18 cellular contexts compared by ENCODE assay signal in the genomic region with DNA sequence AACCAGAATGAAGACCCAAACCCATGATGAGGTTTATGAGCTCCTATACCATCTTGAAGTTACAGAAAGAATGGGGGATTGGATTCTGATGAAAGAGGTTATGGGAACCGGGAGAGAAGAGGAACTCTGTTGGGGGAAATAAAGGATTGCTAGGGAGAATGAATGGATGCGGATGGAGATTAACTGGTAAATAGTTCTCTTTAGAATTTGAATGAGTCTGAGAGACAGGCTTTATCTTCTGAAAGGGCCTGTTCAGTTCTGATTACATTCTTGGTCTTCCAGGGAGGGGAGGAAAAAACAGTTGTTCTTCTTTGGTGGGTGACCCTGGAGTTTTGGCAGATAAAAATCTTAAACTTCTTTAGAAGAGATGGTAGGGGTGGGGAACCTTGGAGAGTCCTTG. TPM values are rescaled to one million over a fixed set of nuclear protein-coding genes. Genes with fewer than 3 reads are reported as not detected.
DNase-seq lines count a peak whose midpoint lies in the region; ATAC-seq, FAIRE-seq and TF ChIP-seq lines count a peak whose summit lies in the region.
"Had no signal": no experiment of that assay in that cellular context is flagged by ENCODE, and none has a peak within 500 bp of the region (broad histone marks: within the 10 kb centered on the region; RNA-seq: fewer than 3 reads in every experiment).

No MANE protein-coding gene starts in this region.

- H3K23me2 ChIP-seq in H9 (ENCODE audit: insufficient read length, low read depth, low read length, poor library complexity, severe bottlenecking), result no peaks in the 10 kb centered on the region
- no peaks in the 10 kb centered on the region for H3K23me2 ChIP-seq in H1 (ENCODE audit: low read depth, low read length)

- H3K18ac ChIP-seq in H9 (ENCODE audit: insufficient read length, low read depth, low read length), result no peak overlapping the region
- no peak overlapping the region for H3K18ac ChIP-seq in H1 (ENCODE audit: extremely low read depth, low read length)

- no peak overlapping the region for H3K9ac ChIP-seq in H9 (ENCODE audit: extremely low read depth, insufficient read length, low read length)
- H3K9ac ChIP-seq in NT2/D1 (ENCODE audit: insufficient read length, low read depth), result no peak overlapping the region
- no peak overlapping the region for H3K9ac ChIP-seq in H1 (replicated peaks in 1 of 4; ENCODE audit: extremely low read depth in 1 of 4, low read depth in 3 of 4, low read length in 3 of 4)
- H3K9ac ChIP-seq: BLaER1 treated with 17β-estradiol and CSF1 and Interleukin-3, amounts not matched to agents 10 nM and 100 nM; GM23248; KMS-11 had no signal

- H4K91ac ChIP-seq in H9 (ENCODE audit: insufficient read length, low read depth, low read length) (no peak overlapping the region), H1 (replicated peaks; ENCODE audit: insufficient read length, low read length) (no peak overlapping the region)

- H3T11ph ChIP-seq in H9 (ENCODE audit: low read length), result no peak overlapping the region

- H2BK12ac ChIP-seq in H9 (ENCODE audit: insufficient read length, low read depth, low read length), result no peak overlapping the region
- no peak overlapping the region for H2BK12ac ChIP-seq in H1 (ENCODE audit: low read depth, low read length)

- no peak overlapping the region for H3K23ac ChIP-seq in H9 (ENCODE audit: insufficient read length, low read depth, low read length)
- H3K23ac ChIP-seq in H1 (ENCODE audit: insufficient read length), result no peak overlapping the region

- peak overlapping the region in 1 of 2 experiments; percentile 3; a peak in 2 of 5 replicates for H3K4me3 Mint-ChIP-seq in H9
- H3K4me3 Mint-ChIP-seq: B cell; CD8-positive, alpha-beta T cell had no signal

- CTCF ChIA-PET in H1 (lab: Charles Lee; ENCODE audit: partially characterized antibody), result interaction anchor here (2.1 kb wide), 1 partner anchor 13 kb away, joined by 9 read pairs; a partner anchor contains a TSS

- no peak for TF ChIP-seq RAD21 in H1 (IDR thresholded peaks at IDR 0.05 in 1 of 2, conservative IDR thresholded peaks at IDR 0.05 in 1 of 2; ENCODE audit: low read depth in 2 of 2, low read length in 2 of 2)

- H3K36me3 Mint-ChIP-seq in H9 (ENCODE audit: insufficient read depth in 1 of 3, low read depth in 3 of 3), result peaks cover 21 to 27% (median 22%) of the 10 kb centered on the region in 3 experiments
- H3K36me3 Mint-ChIP-seq: CD8-positive, alpha-beta T cell had no signal

- no peak overlapping the region for H3K27ac ChIP-seq in H9 (ENCODE audit: insufficient read length, low read depth, low read length)
- H3K27ac ChIP-seq in H1 (ENCODE audit: low read depth, low read length), result no peak overlapping the region
- no peak overlapping the region for H3K27ac ChIP-seq in small intestine (ENCODE audit: low read depth in 1 of 2, low read length in 1 of 2)
- H3K27ac ChIP-seq: BLaER1 treated with 17β-estradiol and CSF1 and Interleukin-3, amounts not matched to agents 10 nM and 100 nM; GM23248; KMS-11 had no signal

- no peak overlapping the region for H2BK15ac ChIP-seq in H9 (ENCODE audit: low read depth, low read length)
- H2BK15ac ChIP-seq in H1 (ENCODE audit: low read length), result no peak overlapping the region

- no peak overlapping the region for H3K4ac ChIP-seq in H9 (ENCODE audit: low read depth, low read length)
- no peak overlapping the region for H3K4ac ChIP-seq in H1 (replicated peaks; ENCODE audit: insufficient read length, low read depth, low read length)

- no peak overlapping the region for H3K56ac ChIP-seq in H9 (ENCODE audit: insufficient read length, low read depth, low read length)
- no peak overlapping the region for H3K56ac ChIP-seq in H1 (replicated peaks; ENCODE audit: insufficient read length, low read depth, low read length)

- H3K9me3 ChIP-seq in H9 (ENCODE audit: control insufficient read depth, low read depth, low read length) (no peaks in the 10 kb centered on the region), NT2/D1 (ENCODE audit: insufficient read depth, low read length) (peaks cover 29% of the 10 kb centered on the region), H1 (ENCODE audit: insufficient read depth in 2 of 2, low read depth in 1 of 2, low read length in 1 of 2) (peaks cover 6 to 13% of the 10 kb centered on the region in 2 experiments; a peak in 3 of 4 replicates), small intestine (ENCODE audit: control insufficient read depth, low read depth) (no peaks in the 10 kb centered on the region)

- no peak for TF ChIP-seq CTCF in H9 (conservative IDR thresholded peaks at IDR 0.05)
- no peak for TF ChIP-seq CTCF in H1 (IDR thresholded peaks at IDR 0.05; ENCODE audit: control extremely low read depth in 1 of 3, insufficient read depth in 1 of 3, low read depth in 1 of 3, low read length in 3 of 3)

- H3K36me3 ChIP-seq in NT2/D1 (ENCODE audit: insufficient read depth, insufficient read length, low read length) (no peaks in the 10 kb centered on the region), H1 (ENCODE audit: control insufficient read depth in 2 of 4, insufficient read depth in 4 of 4, low read length in 3 of 4) (peaks cover 0 to 3% (median 0%) of the 10 kb centered on the region in 4 experiments; a peak in 1 of 8 replicates), small intestine (ENCODE audit: control insufficient read depth in 2 of 2, insufficient read depth in 2 of 2, low read length in 2 of 2) (no peaks in the 10 kb centered on the region)
- H3K36me3 ChIP-seq: BLaER1 treated with 17β-estradiol and CSF1 and Interleukin-3, amounts not matched to agents 10 nM and 100 nM had no signal

- H3K4me1 Mint-ChIP-seq in H9, result peaks cover 16 to 17% of the 10 kb centered on the region in 2 experiments
- H3K4me1 Mint-ChIP-seq: B cell had no signal

- POLR2A ChIA-PET in H1 (lab: Charles Lee; ENCODE audit: partially characterized antibody), result interaction anchor here (2.4 kb wide), 1 partner anchor 14 kb away, joined by 5 read pairs; a partner anchor contains a TSS

- H3K27me3 ChIP-seq in H9 (ENCODE audit: insufficient read depth, low read length), result no peaks in the 10 kb centered on the region
- H3K27me3 ChIP-seq in NT2/D1 (ENCODE audit: insufficient read depth, insufficient read length), result no peaks in the 10 kb centered on the region
- H3K27me3 ChIP-seq in H1 (replicated peaks in 1 of 4; ENCODE audit: control insufficient read depth in 3 of 4, extremely low read depth in 1 of 4, insufficient read depth in 3 of 4, low read length in 3 of 4), result no peaks in the 10 kb centered on the region
- no peaks in the 10 kb centered on the region for H3K27me3 ChIP-seq in small intestine (ENCODE audit: control insufficient read depth in 2 of 2, insufficient read depth in 2 of 2, low read length in 2 of 2)
- H3K27me3 ChIP-seq: BLaER1 treated with 17β-estradiol and CSF1 and Interleukin-3, amounts not matched to agents 10 nM and 100 nM had no signal

- no peaks in the 10 kb centered on the region for H3K79me1 ChIP-seq in H9 (ENCODE audit: insufficient read depth, low read depth, low read length, poor library complexity, severe bottlenecking)
- H3K79me1 ChIP-seq in H1 (ENCODE audit: low read depth, low read length), result no peaks in the 10 kb centered on the region

- intact Hi-C loops in posterior vena cava (cut with DNase I), result no loop called here

- DNase-seq in H9 (no peak), NT2/D1 (ENCODE audit: low read depth, low spot score) (peak; percentile 81), H1 (ENCODE audit: low read depth in 1 of 2, low spot score in 2 of 2) (peak in 1 of 2 experiments; percentile 13), iPS-NIHi11 (ENCODE audit: low spot score) (peak; percentile 14), small intestine (no peak), GM12891 (ENCODE audit: insufficient read length, low spot score) (no peak), posterior vena cava (ENCODE audit: low spot score) (no peak)
- DNase-seq: Calu3; CD8-positive, alpha-beta T cell; DMS79 treated with DMSO at 0.1 percent for 48 hours; GF-D8; GM23248; H7 had no signal

- no peak overlapping the region for H3K14ac ChIP-seq in H9 (ENCODE audit: insufficient read depth, low read length)
- H3K14ac ChIP-seq in H1 (ENCODE audit: insufficient read length), result no peak overlapping the region

- peaks cover 22 to 24% of the 10 kb centered on the region in 2 experiments for H3K9me3 Mint-ChIP-seq in H9
- H3K9me3 Mint-ChIP-seq: CD8-positive, alpha-beta T cell had no signal

- H2AK5ac ChIP-seq in H9 (ENCODE audit: insufficient read length, low read length), result no peak overlapping the region
- no peak overlapping the region for H2AK5ac ChIP-seq in H1 (ENCODE audit: low read depth, low read length)

- H3K27ac Mint-ChIP-seq in H9, result peak overlapping the region; percentile 16 to 90 (median 37)
- H3K27ac Mint-ChIP-seq: B cell; CD8-positive, alpha-beta T cell had no signal

- H2BK120ac ChIP-seq in H9 (ENCODE audit: low read depth, low read length, poor library complexity, severe bottlenecking), result no peak overlapping the region
- H2BK120ac ChIP-seq in H1 (replicated peaks; ENCODE audit: low read depth, low read length), result no peak overlapping the region

- TF ChIP-seq POLR2A in H1 (IDR thresholded peaks at IDR 0.05; ENCODE audit: control extremely low read depth in 1 of 2, low read depth in 2 of 2, low read length in 2 of 2), result no peak
- no peak for TF ChIP-seq POLR2A in GM12891 (IDR thresholded peaks at IDR 0.05; ENCODE audit: low read depth, low read length)

- no CpG with 5 or more reads among the region's 2 CpGs for WGBS in H9 (ENCODE audit: extremely low coverage, insufficient read length, low lambda C conversion rate)
- WGBS in H1 (ENCODE audit: extremely low coverage in 1 of 2, insufficient coverage in 1 of 2, insufficient read length in 1 of 2, insufficient replicate concordance in 2 of 2, low coverage in 1 of 2, low lambda C conversion rate in 2 of 2, missing lambda C conversion rate in 1 of 2), 2 experiments, result 44% methylated on average over 2 of the region's 2 CpGs; no CpG with 5 or more reads in 1 of the 2 experiments
- WGBS in small intestine, 3 donors, result 92 to 95% (median 92%) methylated on average over 2 of the region's 2 CpGs

- H3K4me3 ChIP-seq in NT2/D1 (ENCODE audit: insufficient read length, low read depth) (no peak overlapping the region), H1 (ENCODE audit: extremely low read depth in 1 of 4, insufficient read depth in 2 of 4, low read depth in 3 of 4, low read length in 4 of 4) (peak overlapping the region in 1 of 4 experiments; percentile 4; a peak in 1 of 8 replicates), small intestine (ENCODE audit: low read depth in 1 of 2, low read length in 2 of 2) (no peak overlapping the region)
- H3K4me3 ChIP-seq: BLaER1 treated with 17β-estradiol and CSF1 and Interleukin-3, amounts not matched to agents 10 nM and 100 nM; GM23248 had no signal

- no peaks in the 10 kb centered on the region; the same call in 1 of the 2 replicates for H3K27me3 Mint-ChIP-seq in H9 (ENCODE audit: low read depth)

- H4K8ac ChIP-seq in H9 (replicated peaks; ENCODE audit: insufficient read length, low read depth, low read length) (no peak overlapping the region), H1 (ENCODE audit: extremely low read depth, insufficient read depth, low read length) (no peak overlapping the region)

- no peak for FAIRE-seq in H1 (lab: Jason Lieb, UNC)
- FAIRE-seq in small intestine (lab: Jason Lieb, UNC), result no peak
- no peak for FAIRE-seq in GM12891 (lab: Jason Lieb, UNC)
- FAIRE-seq: HTR-8/SVneo had no signal

- no peaks in the 10 kb centered on the region for H4K20me1 ChIP-seq in H9 (ENCODE audit: control insufficient read depth, insufficient read depth, insufficient read length)
- no peaks in the 10 kb centered on the region for H4K20me1 ChIP-seq in H1 (replicated peaks in 1 of 2; ENCODE audit: control insufficient read depth in 1 of 2, insufficient read depth in 2 of 2, low read length in 2 of 2)
- H4K20me1 ChIP-seq: BLaER1 treated with 17β-estradiol and CSF1 and Interleukin-3, amounts not matched to agents 10 nM and 100 nM had no signal

- no peak overlapping the region for H2BK5ac ChIP-seq in H9 (ENCODE audit: insufficient read length, low read length)
- no peak overlapping the region for H2BK5ac ChIP-seq in H1 (ENCODE audit: low read depth, low read length)

- peak overlapping the region; percentile 8 for H3K4me2 ChIP-seq in H9 (ENCODE audit: insufficient read depth, insufficient read length, low read length)
- H3K4me2 ChIP-seq in H1 (ENCODE audit: insufficient read depth in 1 of 2, low read depth in 2 of 2, low read length in 2 of 2), result no peak overlapping the region; a peak in 1 of 4 replicates
- H3K4me2 ChIP-seq: BLaER1 treated with 17β-estradiol and CSF1 and Interleukin-3, amounts not matched to agents 10 nM and 100 nM; KMS-11 had no signal

- no peak for TF ChIP-seq EP300 in H1 (IDR thresholded peaks at IDR 0.05; ENCODE audit: borderline replicate concordance in 1 of 2, low read depth in 2 of 2, low read length in 2 of 2)

- H4K5ac ChIP-seq in H9 (ENCODE audit: insufficient read length, low read depth, low read length) (no peak overlapping the region), H1 (ENCODE audit: insufficient read length, low read depth, low read length) (peak overlapping the region; percentile 57)

- no peaks in the 10 kb centered on the region for H3K79me2 ChIP-seq in H9 (ENCODE audit: insufficient read depth, low read length)
- no peaks in the 10 kb centered on the region for H3K79me2 ChIP-seq in H1 (ENCODE audit: control insufficient read depth in 1 of 2, insufficient read depth in 2 of 2, low read length in 2 of 2)

- no peak for ATAC-seq in HG03439 (IDR thresholded peaks at IDR 0.05; ENCODE audit: unreplicated experiment)
- ATAC-seq: CD8-positive, alpha-beta T cell had no signal

- H2AFZ ChIP-seq in H9 (ENCODE audit: low read length) (no peak overlapping the region), H1 (ENCODE audit: low read length) (no peak overlapping the region)
- H2AFZ ChIP-seq: GM23248 had no signal

- H3K4me1 ChIP-seq in H9 (ENCODE audit: insufficient read depth, low read length) (peaks cover 3% of the 10 kb centered on the region; the same call in 1 of the 2 replicates), NT2/D1 (ENCODE audit: insufficient read depth, insufficient read length) (no peaks in the 10 kb centered on the region), H1 (replicated peaks in 1 of 4; ENCODE audit: control insufficient read depth in 3 of 4, insufficient read depth in 4 of 4, low read length in 3 of 4) (no peaks in the 10 kb centered on the region), small intestine (ENCODE audit: control insufficient read depth in 2 of 2, insufficient read depth in 1 of 2, low read depth in 1 of 2, low read length in 1 of 2) (no peaks in the 10 kb centered on the region)
- H3K4me1 ChIP-seq: BLaER1 treated with 17β-estradiol and CSF1 and Interleukin-3, amounts not matched to agents 10 nM and 100 nM had no signal

- no peak overlapping the region for H2BK20ac ChIP-seq in H9 (ENCODE audit: low read depth, low read length, poor library complexity, severe bottlenecking)
- no peak overlapping the region for H2BK20ac ChIP-seq in H1 (ENCODE audit: low read length)

RNA-seq across cellular contexts. Expression of a gene that starts 13.9 kb away (rescaled TPM):
- 2.7 and 5.4 TPM in 2 replicates for total RNA-seq in H9 (2021)
- total RNA-seq in H1 (2021; fragmentation: NEBNext Ultra II Directional; extraction: Animal tissue kit (Norgen Biotek cat#: 25700)), result 3.0 and 5.4 TPM in 2 replicates
- polyA plus RNA-seq in H1 (2011; rRNA removed), result 1.3 and 2.8 TPM in 2 replicates
- polyA plus RNA-seq in H1 (2011; cell fraction: cytosol; rRNA removed), result 2.8 TPM
- 1.4 TPM for polyA plus RNA-seq in H1 (2011; cell fraction: nucleus; rRNA removed)
- 3.9 to 4.4 TPM (median 4.2 TPM) in 4 replicates for polyA plus RNA-seq in H1 (2012, experiment 1 of 2)
- polyA plus RNA-seq in H1 (2012, experiment 2 of 2), result 1.8 TPM
- polyA plus RNA-seq in H1 (2013, experiment 1 of 2), result 5.3 TPM
- 6.8 TPM for polyA plus RNA-seq in H1 (2013, experiment 2 of 2)
- 4.7 and 7.0 TPM in 2 replicates for polyA minus RNA-seq in H1 (2011; rRNA and poly(A)+ RNA removed)
- polyA minus RNA-seq in H1 (2011; cell fraction: cytosol; rRNA and poly(A)+ RNA removed), result 1.7 TPM
- polyA minus RNA-seq in H1 (2011; cell fraction: nucleus; rRNA and poly(A)+ RNA removed), result 15.2 TPM
- polyA plus RNA-seq in small intestine, result 1 to 10 TPM in 2 of 3 donors, under 1 TPM in 1; 0.54 to 3.6 (median 1.4) TPM
- polyA plus RNA-seq in GM12891 (2012; ENCODE audit: low read depth, missing spikeins), result 0.09 TPM
- total RNA-seq in posterior vena cava, result 10 to 100 TPM; 15.8 to 16.2 TPM

RNA-seq across cellular contexts. Expression of a gene that starts 14.2 kb away (rescaled TPM):
- total RNA-seq in H9 (2021), result 40.1 and 43.2 TPM in 2 replicates
- total RNA-seq in H1 (2021; fragmentation: NEBNext Ultra II Directional; extraction: Animal tissue kit (Norgen Biotek cat#: 25700)), result 51.5 and 57.2 TPM in 2 replicates
- 73.4 and 78.0 TPM in 2 replicates for polyA plus RNA-seq in H1 (2011; rRNA removed)
- 73.9 TPM for polyA plus RNA-seq in H1 (2011; cell fraction: cytosol; rRNA removed)
- 28.3 TPM for polyA plus RNA-seq in H1 (2011; cell fraction: nucleus; rRNA removed)
- 27.1 to 35.3 TPM (median 32.5 TPM) in 4 replicates for polyA plus RNA-seq in H1 (2012, experiment 1 of 2)
- polyA plus RNA-seq in H1 (2012, experiment 2 of 2), result 57.6 TPM
- 45.7 TPM for polyA plus RNA-seq in H1 (2013, experiment 1 of 2)
- polyA plus RNA-seq in H1 (2013, experiment 2 of 2), result 42.0 TPM
- polyA minus RNA-seq in H1 (2011; rRNA and poly(A)+ RNA removed), result 1.5 and 2.3 TPM in 2 replicates
- 12.6 TPM for polyA minus RNA-seq in H1 (2011; cell fraction: cytosol; rRNA and poly(A)+ RNA removed)
- polyA minus RNA-seq in H1 (2011; cell fraction: nucleus; rRNA and poly(A)+ RNA removed), result 11.4 TPM
- 10 to 100 TPM; 36.2 to 52.1 (median 46.9) TPM for polyA plus RNA-seq in small intestine
- polyA plus RNA-seq in GM12891 (2012; ENCODE audit: low read depth, missing spikeins), result 40.1 TPM
- 10 to 100 TPM; 19.3 to 20.4 TPM for total RNA-seq in posterior vena cava

Comparison
In these comparisons a context has a peak if more than half of its experiments do, and no peak if none do; other contexts are left out.
1. DNase-seq: peak in NT2/D1 (single experiment) and iPS-NIHi11 (single experiment); none in H9 (single experiment), small intestine (single experiment), GM12891 (single experiment) and posterior vena cava (single experiment).